In the genomic region with DNA sequence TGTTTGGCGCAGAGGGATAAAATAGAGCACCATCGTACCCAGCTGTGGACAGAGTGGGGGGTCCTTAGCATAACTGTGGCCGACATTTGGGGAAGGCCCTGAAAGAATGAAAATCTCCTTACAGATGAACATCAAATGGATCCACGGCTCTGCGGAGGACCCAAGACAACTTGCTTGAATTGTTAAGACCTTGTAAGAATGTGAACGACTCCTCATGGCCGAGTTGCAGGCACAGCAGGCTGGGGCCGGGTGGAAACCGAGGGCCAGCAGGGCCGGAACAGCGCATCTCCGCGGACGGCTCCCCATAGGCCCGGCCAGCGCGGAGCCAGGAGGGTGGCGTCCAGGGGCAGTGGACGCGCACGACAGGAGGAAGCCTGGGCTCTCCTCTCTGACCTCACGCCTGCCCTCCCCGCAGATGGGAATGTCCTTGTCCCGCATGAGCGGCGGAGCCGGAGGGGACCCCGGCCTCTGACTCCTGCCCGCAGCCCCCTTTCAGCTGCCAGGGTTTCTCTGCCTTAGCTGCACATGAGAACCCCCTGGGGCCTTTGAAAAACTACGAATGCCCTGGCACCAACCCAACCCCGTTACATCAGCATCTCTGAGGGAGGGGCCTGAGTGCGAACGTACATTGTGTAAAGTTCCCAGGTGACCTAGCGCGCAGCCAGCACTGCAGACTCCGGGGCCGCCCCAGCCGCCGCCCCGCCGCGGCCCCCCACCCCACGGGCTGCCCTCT, we compare ENCODE assay signal across 10 cellular contexts. TPM values are rescaled to one million over a fixed set of nuclear protein-coding genes. Genes with fewer than 3 reads are reported as not detected.
DNase-seq lines count a peak whose midpoint lies in the region; ATAC-seq, FAIRE-seq and TF ChIP-seq lines count a peak whose summit lies in the region.
"Had no signal": no experiment of that assay in that cellular context is flagged by ENCODE, and none has a peak within 500 bp of the region (broad histone marks: within the 10 kb centered on the region; RNA-seq: fewer than 3 reads in every experiment).

No MANE protein-coding gene starts in this region.

- TF ChIP-seq RAD21 in K562 (CRISPR knock-in tag; conservative IDR thresholded peaks at IDR 0.05 in 1 of 2, IDR thresholded peaks at IDR 0.05 in 1 of 2): no peak

- H4K20me1 ChIP-seq in K562 (replicated peaks; ENCODE audit: control insufficient read depth, insufficient read depth, low read length): no peaks in the 10 kb centered on the region

- H3K4me1 ChIP-seq in K562 (replicated peaks in 1 of 2; ENCODE audit: control insufficient read depth in 2 of 2, insufficient read depth in 2 of 2, low read length in 2 of 2) (peaks cover 0 to 11% of the 10 kb centered on the region in 2 experiments; a peak in 2 of 5 replicates), iPS-20b (ENCODE audit: insufficient read depth, low read length) (peaks cover 7% of the 10 kb centered on the region; the same call in 1 of the 2 replicates)

- intact Hi-C loops in K562 (cut with micrococcal nuclease): no loop called here

- POLR2A ChIA-PET in K562 (lab: Yijun Ruan, JAX): interaction anchor here (0.6 to 0.8 kb wide), 2 partner anchors 36 to 838 kb away, joined by 3 read pairs; partner anchors contain the start of gene PTCH1

- H2AFZ ChIP-seq in K562 (ENCODE audit: low read depth, low read length): 0 out of 2 replicates have a peak overlapping the region, but pooled peaks have one; percentile 28

- H3K4me3 ChIP-seq in K562: peak overlapping the region; percentile 5; the same call in 1 of the 2 replicates
- peak overlapping the region; percentile 58 for H3K4me3 ChIP-seq in iPS-20b (ENCODE audit: low read length)
- H3K4me3 ChIP-seq in foreskin fibroblast (ENCODE audit: low read depth in 1 of 2, low read length in 2 of 2): no peak overlapping the region

- CTCF ChIA-PET in K562 (lab: Yijun Ruan, JAX; ENCODE audit: low intra/inter-chr PET ratio): no interaction called here

- H3K9me1 ChIP-seq in K562 (ENCODE audit: control insufficient read depth, insufficient read depth, low read length): no peaks in the 10 kb centered on the region

- H3K27me3 ChIP-seq in K562 (ENCODE audit: control insufficient read depth in 2 of 2, insufficient read depth in 2 of 2, low read length in 2 of 2) (peaks cover 14 to 53% of the 10 kb centered on the region in 2 experiments; a peak in 4 of 5 replicates), iPS-20b (ENCODE audit: insufficient read depth, low read length) (peaks cover 86% of the 10 kb centered on the region)

- H3K79me2 ChIP-seq in K562 (ENCODE audit: control insufficient read depth, insufficient read depth, low read length): no peaks in the 10 kb centered on the region

- in situ Hi-C loops in K562 (cut with MboI): no loop called here

- H3K27ac ChIP-seq in K562 (ENCODE audit: extremely low read depth, low read depth, low read length) (no peak overlapping the region), iPS-20b (ENCODE audit: low read length) (no peak overlapping the region)

- H3K4me2 ChIP-seq in K562 (ENCODE audit: insufficient read depth, low read length): peak overlapping the region; percentile 10; the same call in 1 of the 2 replicates

- ATAC-seq in K562: peak; percentile 92

- H3K9ac ChIP-seq in K562 (ENCODE audit: insufficient read depth in 1 of 2, low read depth in 2 of 2, low read length in 2 of 2) (no peak overlapping the region), iPS-20b (ENCODE audit: low read depth, low read length) (no peak overlapping the region)

- no peak for FAIRE-seq in K562 (lab: Jason Lieb, UNC)
- FAIRE-seq: keratinocyte had no signal

- DNase-seq in NCI-H2107 treated with DMSO at 0.1 percent for 48 hours (lab: John Stamatoyannopoulos, UW; ENCODE audit: unreplicated experiment) (peak; percentile 21), K562 (ENCODE audit: extremely low read depth in 1 of 4, low spot score in 3 of 4) (peak in 3 of 4 experiments; percentile 12 to 44 (median 32)), Kasumi-1 (lab: John Stamatoyannopoulos, UW) (no peak), GM10266 (ENCODE audit: extremely low spot score) (no peak), foreskin fibroblast (no peak), NCI-H1105 (lab: John Stamatoyannopoulos, UW) (no peak)
- peak; percentile 32 for DNase-seq in stimulated activated CD4-positive, alpha-beta T cell treated with anti-CD3 and anti-CD28 coated beads, Interleukin-4, amount 100 ng/mL, for 1 hour
- DNase-seq: NCI-H187 had no signal

- no TSS peak for BruUV-seq in K562 (replicated peaks; lab: Mats Ljungman, UMichigan)

- H3K9me3 ChIP-seq in K562 (replicated peaks; ENCODE audit: control insufficient read depth, insufficient read depth, low read depth, low read length) (no peaks in the 10 kb centered on the region), iPS-20b (ENCODE audit: insufficient read depth, low read depth, low read length) (no peaks in the 10 kb centered on the region)

- TF ChIP-seq CTCF in K562 (IDR thresholded peaks at IDR 0.05 in 2 of 3, conservative IDR thresholded peaks at IDR 0.05 in 1 of 3; ENCODE audit: insufficient read depth in 2 of 3, low read depth in 1 of 3, low read length in 3 of 3) (no peak), GM10266 (IDR thresholded peaks at IDR 0.05; ENCODE audit: control insufficient read depth, insufficient read depth, low read depth, missing control alignments) (no peak), foreskin fibroblast (IDR thresholded peaks at IDR 0.05; ENCODE audit: low read depth, low read length) (no peak)

- WGBS in K562 (ENCODE audit: insufficient coverage, low coverage, missing lambda C conversion rate): 10% methylated on average over 21 of the region's 43 CpGs

- H3K36me3 ChIP-seq in K562 (ENCODE audit: control insufficient read depth, insufficient read depth, low read length) (no peaks in the 10 kb centered on the region), iPS-20b (ENCODE audit: insufficient read depth, low read depth, low read length) (no peaks in the 10 kb centered on the region)

- TF ChIP-seq POLR2A in K562 (conservative IDR thresholded peaks at IDR 0.05): no peak

- TF ChIP-seq EP300 in K562 (IDR thresholded peaks at IDR 0.05; ENCODE audit: low read length): no peak

TF ChIP-seq in K562, 482 proteins besides CTCF, POLR2A, EP300 and RAD21 (continues in another document):
- no peak for TF ChIP-seq HEY1 (CRISPR knock-in tag; IDR thresholded peaks at IDR 0.05; ENCODE audit: borderline replicate concordance)
- TF ChIP-seq ZNF583 (CRISPR knock-in tag; IDR thresholded peaks at IDR 0.05): no peak
- TF ChIP-seq CXXC5 (CRISPR knock-in tag; IDR thresholded peaks at IDR 0.05): no peak
- TF ChIP-seq L3MBTL2 (IDR thresholded peaks at IDR 0.05): peak; percentile 50
- TF ChIP-seq, protein P1, sequence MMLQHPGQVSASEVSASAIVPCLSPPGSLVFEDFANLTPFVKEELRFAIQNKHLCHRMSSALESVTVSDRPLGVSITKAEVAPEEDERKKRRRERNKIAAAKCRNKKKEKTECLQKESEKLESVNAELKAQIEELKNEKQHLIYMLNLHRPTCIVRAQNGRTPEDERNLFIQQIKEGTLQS (IDR thresholded peaks at IDR 0.05): peak; percentile 65; the same call in 1 of the 2 replicates
- TF ChIP-seq, protein P1 (CRISPR knock-in tag; conservative IDR thresholded peaks at IDR 0.05): no peak
- no peak for TF ChIP-seq JUN (IDR thresholded peaks at IDR 0.05; ENCODE audit: borderline replicate concordance, low read depth, low read length)
- TF ChIP-seq JUN (CRISPR knock-in tag; IDR thresholded peaks at IDR 0.05; ENCODE audit: borderline replicate concordance): no peak
- TF ChIP-seq POLR2G (IDR thresholded peaks at IDR 0.05; ENCODE audit: low read depth, low read length): peak; percentile 63
- TF ChIP-seq E2F4 (CRISPR knock-in tag; IDR thresholded peaks at IDR 0.05; ENCODE audit: low read depth): no peak
- TF ChIP-seq NR2C1 (IDR thresholded peaks at IDR 0.05): no peak
- TF ChIP-seq NR2C1 (tag; IDR thresholded peaks at IDR 0.05): no peak
- no peak for TF ChIP-seq ETV6 (IDR thresholded peaks at IDR 0.05; ENCODE audit: borderline replicate concordance in 1 of 2, low read depth in 2 of 2, low read length in 1 of 2)
- no peak for TF ChIP-seq ETV6 (CRISPR knock-in tag; IDR thresholded peaks at IDR 0.05; ENCODE audit: borderline replicate concordance)
- TF ChIP-seq MYC (IDR thresholded peaks at IDR 0.05; ENCODE audit: low read depth, low read length): peak; percentile 26; the same call in 1 of the 2 replicates
- TF ChIP-seq MYC (CRISPR knock-in tag; IDR thresholded peaks at IDR 0.05; ENCODE audit: borderline replicate concordance, low read depth): no peak

RNA-seq across cellular contexts. Expression of gene PTCH1, which starts 36.2 kb away (rescaled TPM):
- total RNA-seq in K562 (2011; cell fraction: chromatin; rRNA removed; ENCODE audit: low replicate concordance): 48.5 and 59.3 TPM in 2 replicates
- 20.2 and 20.4 TPM in 2 replicates for total RNA-seq in K562 (2011; cell fraction: nucleolus; rRNA removed)
- 28.4 and 48.7 TPM in 2 replicates for total RNA-seq in K562 (2011; cell fraction: nucleoplasm; rRNA removed)
- total RNA-seq in K562 (2014; rRNA removed) (3.9 and 4.5 TPM in 2 replicates), K562 (2014; rRNA removed; fragmentation: Illumina TruSeq; extraction: Trizol) (5.2 and 5.5 TPM in 2 replicates), K562 (2015; rRNA removed; fragmentation: Illumina TruSeq; extraction: Trizol) (3.4 and 3.6 TPM in 2 replicates), K562 (2021) (9.9 and 13.9 TPM in 2 replicates)
- polyA plus RNA-seq in K562 (2011; rRNA removed) (2.3 and 4.2 TPM in 2 replicates), K562 (2014; fragmentation: Illumina TruSeq; extraction: Trizol) (5.8 and 8.2 TPM in 2 replicates), K562 (2014; fragmentation: Nextera tagmentation; extraction: Ambion mirVana) (under 1 TPM; 0.70 to 0.80 TPM), K562 (2014; rRNA removed) (2.8 and 3.8 TPM in 2 replicates)
- polyA plus RNA-seq in K562 (2011; cell fraction: cytosol; rRNA removed): 2.4 and 3.4 TPM in 2 replicates
- 8.8 and 13.0 TPM in 2 replicates for polyA plus RNA-seq in K562 (2011; cell fraction: nucleus; rRNA removed)
- 3.5 and 6.1 TPM in 2 replicates for polyA plus RNA-seq in K562 (2012)
- polyA minus RNA-seq in K562 (2011; rRNA and poly(A)+ RNA removed): 11.2 and 11.8 TPM in 2 replicates
- 4.7 and 12.2 TPM in 2 replicates for polyA minus RNA-seq in K562 (2011; cell fraction: cytosol; rRNA and poly(A)+ RNA removed)
- 8.2 and 13.9 TPM in 2 replicates for polyA minus RNA-seq in K562 (2011; cell fraction: nucleus; rRNA and poly(A)+ RNA removed)

Comparison
In these comparisons a context has a peak if more than half of its experiments do, and no peak if none do; other contexts are left out.
1. DNase-seq: peak in NCI-H2107 treated with DMSO at 0.1 percent for 48 hours (single experiment), K562 (3 of 4) and stimulated activated CD4-positive, alpha-beta T cell treated with anti-CD3 and anti-CD28 coated beads, Interleukin-4, amount 100 ng/mL, for 1 hour (single experiment); none in Kasumi-1 (0 of 2), GM10266 (single experiment), foreskin fibroblast (0 of 2) and NCI-H1105 (single experiment).
2. H3K4me3 ChIP-seq: peak in K562 (single experiment) and iPS-20b (single experiment); none in foreskin fibroblast (0 of 2).